ENCODE assay signal across 8 cellular contexts in genomic region chr5:142922223-142922952, GRCh38.
DNase-seq lines count a peak whose midpoint lies in the region; ATAC-seq and TF ChIP-seq lines count a peak whose summit lies in the region.

No MANE protein-coding gene starts in this region.

- no peak overlapping the region for H3K4me3 Mint-ChIP-seq in chondrocyte (ENCODE audit: unreplicated experiment)
- no peak overlapping the region for H3K4me3 Mint-ChIP-seq in memory B cell

- H3K36me3 Mint-ChIP-seq in chondrocyte (ENCODE audit: low read depth): no peaks in the 10 kb centered on the region
- H3K36me3 Mint-ChIP-seq in memory B cell: peaks cover 2% of the 10 kb centered on the region

- H3K27me3 Mint-ChIP-seq in chondrocyte (ENCODE audit: low read depth) (no peaks in the 10 kb centered on the region), memory B cell (no peaks in the 10 kb centered on the region)

- TF ChIP-seq CTCF in GM10266 (IDR thresholded peaks at IDR 0.05; ENCODE audit: control insufficient read depth, insufficient read depth, low read depth, missing control alignments): peak; percentile 51
- TF ChIP-seq CTCF in chondrocyte (IDR thresholded peaks at IDR 0.05): peak; percentile 85

- no peaks in the 10 kb centered on the region for H3K9me3 Mint-ChIP-seq in chondrocyte (ENCODE audit: low read depth)
- no peaks in the 10 kb centered on the region for H3K9me3 Mint-ChIP-seq in memory B cell

- ATAC-seq in HG02981 (IDR thresholded peaks at IDR 0.05; ENCODE audit: unreplicated experiment) (peak; percentile 71), memory B cell (ENCODE audit: low read depth) (peak; percentile 37), GM18861 (IDR thresholded peaks at IDR 0.05; ENCODE audit: unreplicated experiment) (no peak)

- H3K27ac Mint-ChIP-seq in chondrocyte (ENCODE audit: unreplicated experiment) (peak overlapping the region; percentile 71), memory B cell (no peak overlapping the region)

- DNase-seq in A172 (ENCODE audit: low spot score) (peak; percentile 54), GM10266 (ENCODE audit: extremely low spot score) (peak; percentile 29), NCI-H460 (ENCODE audit: extremely low read depth, low read depth) (peak; percentile 38), chondrocyte (ENCODE audit: low spot score) (no peak), memory B cell (ENCODE audit: low spot score in 2 of 2) (no peak), UCSD-AML1 (lab: John Stamatoyannopoulos, UW; ENCODE audit: unreplicated experiment) (no peak)

- H3K4me1 Mint-ChIP-seq in chondrocyte (ENCODE audit: low read depth): peaks cover 16% of the 10 kb centered on the region
- H3K4me1 Mint-ChIP-seq in memory B cell: peaks cover 4% of the 10 kb centered on the region

Comparison
In these comparisons a context has a peak if more than half of its experiments do, and no peak if none do; other contexts are left out.
1. DNase-seq: peak in A172 (single experiment), GM10266 (single experiment) and NCI-H460 (single experiment); none in chondrocyte (single experiment), memory B cell (0 of 2) and UCSD-AML1 (single experiment).